9 cellular contexts compared by ENCODE assay signal in genomic region chr11:46673713-46674462, GRCh38. TPM values are rescaled to one million over a fixed set of nuclear protein-coding genes. Genes with fewer than 3 reads are reported as not detected.
DNase-seq lines count a peak whose midpoint lies in the region; ATAC-seq and TF ChIP-seq lines count a peak whose summit lies in the region.
"Had no signal": no experiment of that assay in that cellular context is flagged by ENCODE, and none has a peak within 500 bp of the region (broad histone marks: within the 10 kb centered on the region; RNA-seq: fewer than 3 reads in every experiment).

No MANE protein-coding gene starts in this region.

- DNase-seq in dorsolateral prefrontal cortex (peak in 1 of 10 donors; percentile 38), pons (ENCODE audit: low spot score) (no peak), GM19240 (ENCODE audit: insufficient read length, low spot score) (no peak)
- DNase-seq: T-helper 9 cell had no signal

- H3K9ac ChIP-seq in HUES64 (ENCODE audit: low read depth, low read length), result no peak overlapping the region

- H3K4me3 ChIP-seq in HUES64 (ENCODE audit: low read length) (no peak overlapping the region), dorsolateral prefrontal cortex (no peak overlapping the region), neutrophil (ENCODE audit: low read depth in 1 of 2, low read length in 1 of 2) (no peak overlapping the region)
- H3K4me3 ChIP-seq: coronary artery had no signal

- no peak for ATAC-seq in HG03025 (IDR thresholded peaks at IDR 0.05; ENCODE audit: low FRiP score, unreplicated experiment)

- TF ChIP-seq CTCF in dorsolateral prefrontal cortex (IDR thresholded peaks at IDR 0.05 in 54 of 56, conservative IDR thresholded peaks at IDR 0.05 in 2 of 56; ENCODE audit: low read depth in 1 of 56, partially characterized antibody in 56 of 56) (no peak), neutrophil (IDR thresholded peaks at IDR 0.05) (no peak)

- WGBS in HUES64, result 86% methylated on average over 6 of the region's 6 CpGs

- peaks cover 21% of the 10 kb centered on the region; the same call in 1 of the 2 replicates for H3K4me1 ChIP-seq in HUES64 (ENCODE audit: insufficient read depth, low read length)
- H3K4me1 ChIP-seq in neutrophil (ENCODE audit: control insufficient read depth in 1 of 2, insufficient read depth in 1 of 2, low read depth in 1 of 2, low read length in 1 of 2), result peaks cover 89 to 93% of the 10 kb centered on the region in 2 experiments

- H3K27ac ChIP-seq in HUES64 (ENCODE audit: low read depth, low read length) (peak overlapping the region; percentile 66), dorsolateral prefrontal cortex (peak overlapping the region in 57 of 59 donors; percentile 29 to 96 (median 89)), neutrophil (peak overlapping the region; percentile 96)

- H3K9me3 ChIP-seq in HUES64 (ENCODE audit: insufficient read depth, low read depth, low read length) (no peaks in the 10 kb centered on the region), neutrophil (no peaks in the 10 kb centered on the region)

- no peaks in the 10 kb centered on the region for H3K27me3 ChIP-seq in HUES64 (ENCODE audit: insufficient read depth, low read length)
- H3K27me3 ChIP-seq in dorsolateral prefrontal cortex, result no peaks in the 10 kb centered on the region
- H3K27me3 ChIP-seq in neutrophil, result no peaks in the 10 kb centered on the region

- H3K36me3 ChIP-seq in HUES64 (ENCODE audit: insufficient read depth, low read length) (peaks cover 52% of the 10 kb centered on the region), neutrophil (peaks cover 24% of the 10 kb centered on the region)

- intact Hi-C loops in dorsolateral prefrontal cortex (cut with DNase I), result no loop called here

RNA-seq across cellular contexts. Expression of gene ARHGAP1, which starts 26.5 kb away (rescaled TPM):
- 28.9 TPM for polyA plus RNA-seq in HUES64 (2013, experiment 1 of 2)
- 26.4 TPM for polyA plus RNA-seq in HUES64 (2013, experiment 2 of 2)
- total RNA-seq in dorsolateral prefrontal cortex, result 100 to 1,000 TPM in 13 of 120 experiments, 10 to 100 TPM in 107; 52.6 to 143 (median 80.0) TPM

RNA-seq across cellular contexts. Expression of gene ZNF408, which starts 26.9 kb away (rescaled TPM):
- 8.2 TPM for polyA plus RNA-seq in HUES64 (2013, experiment 1 of 2)
- 7.7 TPM for polyA plus RNA-seq in HUES64 (2013, experiment 2 of 2)
- total RNA-seq in dorsolateral prefrontal cortex, result 10 to 100 TPM in 20 of 120 experiments, 1 to 10 TPM in 100; 4.8 to 15.1 (median 8.4) TPM

RNA-seq across cellular contexts. Expression of gene F2, which starts 45.1 kb away (rescaled TPM):
- polyA plus RNA-seq in HUES64 (2013, experiment 1 of 2), result 0.20 TPM
- 0.44 TPM for polyA plus RNA-seq in HUES64 (2013, experiment 2 of 2)
- total RNA-seq in dorsolateral prefrontal cortex, result 1 to 10 TPM in 10 of 120 experiments, under 1 TPM in 35, not detected in 75; 0.14 to 1.5 (median 0.67) TPM
- total RNA-seq: H7 had no signal

RNA-seq across cellular contexts. Expression of gene ATG13, which starts 56.5 kb away (rescaled TPM):
- 54.6 TPM for polyA plus RNA-seq in HUES64 (2013, experiment 1 of 2)
- polyA plus RNA-seq in HUES64 (2013, experiment 2 of 2), result 58.7 TPM
- total RNA-seq in dorsolateral prefrontal cortex, result 100 to 1,000 TPM; 107 to 201 (median 150) TPM

RNA-seq across cellular contexts. Expression of gene HARBI1, which starts 56.9 kb away (rescaled TPM):
- 4.2 TPM for polyA plus RNA-seq in HUES64 (2013, experiment 1 of 2)
- polyA plus RNA-seq in HUES64 (2013, experiment 2 of 2), result 4.0 TPM
- 10 to 100 TPM in 23 of 120 experiments, 1 to 10 TPM in 97; 4.5 to 29.2 (median 8.0) TPM for total RNA-seq in dorsolateral prefrontal cortex
